8 cellular contexts compared by ENCODE assay signal in genomic region chr21:43658769-43659135, GRCh38. TPM values are rescaled to one million over a fixed set of nuclear protein-coding genes. Genes with fewer than 3 reads are reported as not detected.
DNase-seq lines count a peak whose midpoint lies in the region; TF ChIP-seq lines count a peak whose summit lies in the region.

No MANE protein-coding gene starts in this region.

- 96% methylated on average over 23 of the region's 23 CpGs for WGBS in mesenchymal stem cell

- H2BK15ac ChIP-seq in mesenchymal stem cell (ENCODE audit: low read depth, poor library complexity, severe bottlenecking), result peak overlapping the region; percentile 53

- H3K9me3 ChIP-seq in mesenchymal stem cell (ENCODE audit: control insufficient read depth, low read length), result no peaks in the 10 kb centered on the region

- no peak overlapping the region for H2AK5ac ChIP-seq in mesenchymal stem cell (ENCODE audit: low read length, severe bottlenecking)

- H3K14ac ChIP-seq in mesenchymal stem cell (ENCODE audit: low read length in 2 of 2), result no peak overlapping the region

- no peak for TF ChIP-seq CTCF in brain microvascular endothelial cell (IDR thresholded peaks at IDR 0.05; ENCODE audit: low read depth, low read length, missing control alignments)
- no peak for TF ChIP-seq CTCF in type B pancreatic cell (conservative IDR thresholded peaks at IDR 0.05)

- H3K27ac Mint-ChIP-seq in activated naive CD4-positive, alpha-beta T cell treated with anti-CD3 and anti-CD28 coated beads, Interleukin-2, amount 50 U/mL, for 24 hours, result peak overlapping the region; percentile 96
- peak overlapping the region; percentile 79 for H3K27ac Mint-ChIP-seq in type B pancreatic cell

- peak overlapping the region; percentile 84 for H3K4me2 ChIP-seq in mesenchymal stem cell (ENCODE audit: low read length, poor library complexity, severe bottlenecking)

- peak overlapping the region; percentile 98 for H3K4me3 Mint-ChIP-seq in activated naive CD4-positive, alpha-beta T cell treated with anti-CD3 and anti-CD28 coated beads, Interleukin-2, amount 50 U/mL, for 24 hours
- peak overlapping the region; percentile 83 for H3K4me3 Mint-ChIP-seq in type B pancreatic cell

- peak overlapping the region; percentile 92 for H2AFZ ChIP-seq in mesenchymal stem cell (ENCODE audit: low read depth, low read length)

- H3K4me1 Mint-ChIP-seq in activated naive CD4-positive, alpha-beta T cell treated with anti-CD3 and anti-CD28 coated beads, Interleukin-2, amount 50 U/mL, for 24 hours, result peaks cover 44% of the 10 kb centered on the region
- H3K4me1 Mint-ChIP-seq in type B pancreatic cell (ENCODE audit: unreplicated experiment), result peaks cover 25% of the 10 kb centered on the region

- peak overlapping the region; percentile 87 for H3K9ac ChIP-seq in mesenchymal stem cell (ENCODE audit: low read length)

- no peak overlapping the region for H3K23ac ChIP-seq in mesenchymal stem cell (ENCODE audit: low read length in 2 of 2)

- H2BK120ac ChIP-seq in mesenchymal stem cell (ENCODE audit: low read depth, low read length), result no peak overlapping the region

- in situ Hi-C loops in brain microvascular endothelial cell (cut with HindIII; ENCODE audit: low pct_ligation_motif_present, low sequenced_read_pairs), result no loop called here

- H3K27ac ChIP-seq in brain microvascular endothelial cell (peak overlapping the region; percentile 85), mesenchymal stem cell (ENCODE audit: low read length, poor library complexity, severe bottlenecking) (no peak overlapping the region)

- no peaks in the 10 kb centered on the region for H3K27me3 ChIP-seq in brain microvascular endothelial cell (replicated peaks)
- no peaks in the 10 kb centered on the region for H3K27me3 ChIP-seq in mesenchymal stem cell (ENCODE audit: control insufficient read depth in 1 of 2, insufficient read depth in 1 of 2, low read length in 2 of 2)

- no peak for DNase-seq in activated naive CD4-positive, alpha-beta T cell (lab: John Stamatoyannopoulos, UW)
- DNase-seq in brain microvascular endothelial cell, result no peak
- no peak for DNase-seq in mesenchymal stem cell
- peak; percentile 69 for DNase-seq in type B pancreatic cell (ENCODE audit: extremely low spot score, unreplicated experiment)
- DNase-seq in activated effector memory CD4-positive, alpha-beta T cell treated with anti-CD3 and anti-CD28 coated beads, Interleukin-2, amount 50 U/mL, for 16 hours, result no peak
- DNase-seq in NCI-H510A treated with DMSO at 0.1 percent for 48 hours (lab: John Stamatoyannopoulos, UW), result no peak
- DNase-seq in NCI-H2227 (lab: John Stamatoyannopoulos, UW; ENCODE audit: unreplicated experiment), result no peak

- no peak overlapping the region for H4K91ac ChIP-seq in mesenchymal stem cell (ENCODE audit: low read length)

- H2BK12ac ChIP-seq in mesenchymal stem cell (ENCODE audit: low read length in 2 of 2), result peak overlapping the region in 1 of 2 experiments; percentile 59

- no peak overlapping the region for H3K4me3 ChIP-seq in brain microvascular endothelial cell (ENCODE audit: low read depth, low read length)
- peak overlapping the region in 1 of 2 experiments; percentile 87 for H3K4me3 ChIP-seq in mesenchymal stem cell (ENCODE audit: insufficient read depth in 1 of 2, low read depth in 1 of 2, low read length in 2 of 2)

- peaks cover 6% of the 10 kb centered on the region for H3K36me3 Mint-ChIP-seq in activated naive CD4-positive, alpha-beta T cell treated with anti-CD3 and anti-CD28 coated beads, Interleukin-2, amount 50 U/mL, for 24 hours
- H3K36me3 Mint-ChIP-seq in type B pancreatic cell, result peaks cover 5% of the 10 kb centered on the region

- peak overlapping the region; percentile 90 for H4K8ac ChIP-seq in mesenchymal stem cell (ENCODE audit: low read length)

- no peaks in the 10 kb centered on the region for H3K27me3 Mint-ChIP-seq in activated naive CD4-positive, alpha-beta T cell treated with anti-CD3 and anti-CD28 coated beads, Interleukin-2, amount 50 U/mL, for 24 hours
- H3K27me3 Mint-ChIP-seq in type B pancreatic cell, result no peaks in the 10 kb centered on the region

- peak overlapping the region; percentile 58 to 75 for H3K4ac ChIP-seq in mesenchymal stem cell (ENCODE audit: low read depth in 1 of 2, low read length in 2 of 2)

- H3K36me3 ChIP-seq in brain microvascular endothelial cell (replicated peaks) (peaks cover 8% of the 10 kb centered on the region), mesenchymal stem cell (ENCODE audit: control insufficient read depth in 1 of 2, insufficient read depth in 2 of 2, low read depth in 1 of 2, low read length in 2 of 2) (peaks cover 5 to 19% of the 10 kb centered on the region in 2 experiments)

- H3K9me3 Mint-ChIP-seq in activated naive CD4-positive, alpha-beta T cell treated with anti-CD3 and anti-CD28 coated beads, Interleukin-2, amount 50 U/mL, for 24 hours, result no peaks in the 10 kb centered on the region
- no peaks in the 10 kb centered on the region for H3K9me3 Mint-ChIP-seq in type B pancreatic cell

- peaks cover 13% of the 10 kb centered on the region for H3K79me1 ChIP-seq in mesenchymal stem cell (replicated peaks; ENCODE audit: low read length, poor library complexity, severe bottlenecking)

- H3K18ac ChIP-seq in mesenchymal stem cell (ENCODE audit: low read depth in 1 of 2, low read length in 2 of 2), result peak overlapping the region in 1 of 2 experiments; percentile 93

- H2BK5ac ChIP-seq in mesenchymal stem cell (ENCODE audit: low read depth, low read length, poor library complexity, severe bottlenecking), result no peak overlapping the region

- H3K4me1 ChIP-seq in mesenchymal stem cell (ENCODE audit: control insufficient read depth, insufficient read depth, low read depth, low read length), result peaks cover 17% of the 10 kb centered on the region

RNA-seq across cellular contexts. Expression of gene HSF2BP, which starts 0.5 kb away (rescaled TPM):
- 1.0 TPM for polyA plus RNA-seq in mesenchymal stem cell (2013, experiment 1 of 2)
- polyA plus RNA-seq in mesenchymal stem cell (2013, experiment 2 of 2), result 0.82 TPM
- 1.1 and 1.3 TPM in 2 replicates for total RNA-seq in type B pancreatic cell (ENCODE audit: low replicate concordance)

RNA-seq across cellular contexts. Expression of gene RRP1B, which starts 0.6 kb away (rescaled TPM):
- polyA plus RNA-seq in mesenchymal stem cell (2013, experiment 1 of 2), result 15.6 TPM
- 15.9 TPM for polyA plus RNA-seq in mesenchymal stem cell (2013, experiment 2 of 2)
- 27.7 and 43.3 TPM in 2 replicates for total RNA-seq in type B pancreatic cell (ENCODE audit: low replicate concordance)
